ENCODE assay signal across 18 cellular contexts in genomic region chr17:45794840-45795239, GRCh38. TPM values are rescaled to one million over a fixed set of nuclear protein-coding genes. Genes with fewer than 3 reads are reported as not detected.
DNase-seq lines count a peak whose midpoint lies in the region; ATAC-seq and TF ChIP-seq lines count a peak whose summit lies in the region.
"Had no signal": no experiment of that assay in that cellular context is flagged by ENCODE, and none has a peak within 500 bp of the region (broad histone marks: within the 10 kb centered on the region; RNA-seq: fewer than 3 reads in every experiment).

No MANE protein-coding gene starts in this region.

- no peaks in the 10 kb centered on the region for H3K36me3 ChIP-seq in PC-3 (ENCODE audit: low read depth, low read length)
- H3K36me3 ChIP-seq: colonic mucosa, pancreas had no signal

- peaks cover 81% of the 10 kb centered on the region for H3K27me3 Mint-ChIP-seq in mesothelial cell of epicardium (ENCODE audit: low read depth)

- H3K27ac ChIP-seq in PC-3 (ENCODE audit: low read length), result no peak overlapping the region
- H3K27ac ChIP-seq: colonic mucosa, pancreas had no signal

- POLR2A ChIA-PET in PC-3 (lab: Charles Lee; ENCODE audit: unreplicated experiment), result no interaction called here

- H3K4me3 ChIP-seq in PC-3 (ENCODE audit: low read length) (no peak overlapping the region), fibroblast of mammary gland (ENCODE audit: control insufficient read depth, low read depth, low read length) (no peak overlapping the region)
- H3K4me3 ChIP-seq: colonic mucosa, pancreas had no signal

- H3F3A ChIP-seq in PC-3 (ENCODE audit: low read length, unreplicated experiment), result no peaks in the 10 kb centered on the region

- no peak overlapping the region for H3K4me3 Mint-ChIP-seq in mesothelial cell of epicardium
- H3K4me3 Mint-ChIP-seq: activated naive CD8-positive, alpha-beta T cell had no signal

- TF ChIP-seq CTCF in GM12873 (IDR thresholded peaks at IDR 0.05; ENCODE audit: insufficient read depth, low read depth, low read length, missing control alignments) (peak; percentile 8), PC-3 (conservative IDR thresholded peaks at IDR 0.05; ENCODE audit: low read depth, low read length) (peak; percentile 48), fibroblast of mammary gland (conservative IDR thresholded peaks at IDR 0.05; ENCODE audit: control insufficient read depth, insufficient read depth, low read depth, low read length) (no peak), mesothelial cell of epicardium (IDR thresholded peaks at IDR 0.05; ENCODE audit: unreplicated experiment) (no peak)

- BruUV-seq in PC-3 (replicated peaks; lab: Mats Ljungman, UMichigan), result no TSS peak

- intact Hi-C loops in PC-3 (cut with micrococcal nuclease), result no loop called here

- no peak overlapping the region for H3K4me2 ChIP-seq in PC-3 (ENCODE audit: low read length)

- H3K9ac ChIP-seq in PC-3 (ENCODE audit: low read length), result no peak overlapping the region

- peaks cover 5% of the 10 kb centered on the region for H3K4me1 Mint-ChIP-seq in mesothelial cell of epicardium

- H3K27ac Mint-ChIP-seq in mesothelial cell of epicardium, result no peak overlapping the region
- H3K27ac Mint-ChIP-seq: activated naive CD8-positive, alpha-beta T cell had no signal

- H3K4me1 ChIP-seq in PC-3 (ENCODE audit: insufficient read depth, low read length), result peaks cover 7% of the 10 kb centered on the region; the same call in 1 of the 2 replicates
- H3K4me1 ChIP-seq: colonic mucosa had no signal

- no peaks in the 10 kb centered on the region for H3K9me3 ChIP-seq in PC-3 (ENCODE audit: low read length)
- H3K9me3 ChIP-seq: colonic mucosa, pancreas had no signal

- CTCF ChIA-PET in PC-3 (lab: Charles Lee), result no interaction called here

- no peaks in the 10 kb centered on the region for H3K79me2 ChIP-seq in PC-3 (ENCODE audit: low read length)

- H4K20me1 ChIP-seq in PC-3 (ENCODE audit: low read length), result no peaks in the 10 kb centered on the region

- ATAC-seq in PC-3, result peak; percentile 49
- no peak for ATAC-seq in esophagus mucosa
- no peak for ATAC-seq in GM21381 (IDR thresholded peaks at IDR 0.05; ENCODE audit: unreplicated experiment)
- ATAC-seq: pancreas had no signal

- no peaks in the 10 kb centered on the region for H3K36me3 Mint-ChIP-seq in mesothelial cell of epicardium
- H3K36me3 Mint-ChIP-seq: activated naive CD8-positive, alpha-beta T cell had no signal

- H3K9me3 Mint-ChIP-seq in mesothelial cell of epicardium, result no peaks in the 10 kb centered on the region

- peaks cover 48% of the 10 kb centered on the region for H3K27me3 ChIP-seq in PC-3 (ENCODE audit: low read length)
- H3K27me3 ChIP-seq: pancreas had no signal

- no peaks in the 10 kb centered on the region for H3K9me2 ChIP-seq in PC-3 (replicated peaks; ENCODE audit: low read length)

- H2AFZ ChIP-seq in PC-3 (ENCODE audit: low read length), result no peak overlapping the region

- DNase-seq in 8988T (peak; percentile 58), PC-3 (peak; percentile 32), fibroblast of mammary gland (ENCODE audit: low read depth) (peak; percentile 12), NCI-H2081 treated with DMSO at 0.1 percent for 48 hours (lab: John Stamatoyannopoulos, UW) (no peak), mesothelial cell of epicardium (ENCODE audit: low spot score in 2 of 2, unreplicated experiment in 2 of 2) (no peak)
- DNase-seq: colonic mucosa, DMS79 treated with DMSO at 0.1 percent for 48 hours, GOT3, NCI-H1436, NCI-H510A treated with DMSO at 0.1 percent for 48 hours, pancreas, Right ventricle myocardium superior, trophoblast cell had no signal

RNA-seq across cellular contexts. Expression of gene CRHR1, which starts 10.7 kb away (rescaled TPM):
- not detected in 2 replicates for total RNA-seq in PC-3 (2014; rRNA removed)
- total RNA-seq in esophagus mucosa, result 0.40 TPM
- 0.27 to 0.36 TPM (median 0.31 TPM) in 3 replicates for total RNA-seq in mesothelial cell of epicardium
- total RNA-seq: colonic mucosa, mononuclear cell, Right ventricle myocardium superior had no signal

RNA-seq across cellular contexts. Expression of gene SPPL2C, which starts 49.8 kb away (rescaled TPM):
- total RNA-seq in PC-3 (2014; rRNA removed) (not detected in 2 replicates), esophagus mucosa (not detected), mesothelial cell of epicardium (not detected in 3 replicates)
- total RNA-seq: colonic mucosa, mononuclear cell, pancreas, Right ventricle myocardium superior had no signal

Comparison
In these comparisons a context has a peak if more than half of its experiments do, and no peak if none do; other contexts are left out.
1. DNase-seq: peak in 8988T (single experiment), PC-3 (single experiment) and fibroblast of mammary gland (single experiment); none in NCI-H2081 treated with DMSO at 0.1 percent for 48 hours (single experiment) and mesothelial cell of epicardium (0 of 2).
2. CTCF ChIP-seq: peak in GM12873 (single experiment) and PC-3 (single experiment); none in fibroblast of mammary gland (single experiment) and mesothelial cell of epicardium (single experiment).